22 cellular contexts compared by ENCODE assay signal in the genomic region with DNA sequence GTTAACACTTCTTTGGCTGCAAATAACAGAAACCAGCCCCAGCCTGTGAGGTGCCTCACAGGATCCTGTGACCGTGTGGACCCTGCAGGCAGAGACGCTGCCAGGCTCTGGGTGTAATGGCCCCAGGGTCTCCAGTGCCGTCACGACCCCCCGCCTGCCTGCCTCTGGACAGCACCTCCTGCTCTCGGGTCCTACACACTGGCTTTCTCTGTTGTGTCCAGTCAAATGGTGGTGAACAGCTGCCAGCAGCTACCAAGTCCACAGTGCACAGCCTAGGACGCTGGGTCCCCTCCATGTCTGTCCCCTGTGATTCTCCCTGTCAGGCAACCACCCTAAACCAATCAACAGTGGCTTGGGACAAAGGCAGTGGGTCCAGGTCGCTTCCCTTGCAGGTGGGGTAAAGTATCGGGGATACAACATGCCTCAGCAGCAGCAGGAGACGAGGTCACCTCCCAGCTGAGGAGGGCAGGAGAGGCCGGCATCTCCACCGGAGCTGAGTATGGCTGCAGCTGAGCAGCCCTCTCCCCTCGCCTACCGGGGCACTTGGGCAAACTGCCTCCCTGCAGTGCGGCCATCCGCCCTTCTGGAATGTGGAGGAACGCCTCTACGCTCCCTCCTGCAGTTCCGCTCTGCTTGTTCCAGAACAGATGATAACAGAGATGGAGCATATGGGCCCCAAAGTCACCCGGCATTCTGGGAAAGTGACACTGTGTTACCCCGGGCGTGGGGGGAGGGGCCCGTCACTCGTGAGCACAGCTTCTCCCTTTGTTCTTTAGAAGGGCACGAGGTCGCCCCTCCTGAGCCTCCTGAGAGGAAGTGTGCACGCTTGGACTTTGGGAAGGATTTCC. TPM values are rescaled to one million over a fixed set of nuclear protein-coding genes. Genes with fewer than 3 reads are reported as not detected.
DNase-seq lines count a peak whose midpoint lies in the region; ATAC-seq and TF ChIP-seq lines count a peak whose summit lies in the region.
"Had no signal": no experiment of that assay in that cellular context is flagged by ENCODE, and none has a peak within 500 bp of the region (broad histone marks: within the 10 kb centered on the region; RNA-seq: fewer than 3 reads in every experiment).

No MANE protein-coding gene starts in this region.

- H2AK5ac ChIP-seq in mesenchymal stem cell (ENCODE audit: low read length, severe bottlenecking), result peak overlapping the region; percentile 12

- H3K36me3 ChIP-seq in BE2C (no peaks in the 10 kb centered on the region), mesenchymal stem cell (ENCODE audit: control insufficient read depth in 1 of 2, insufficient read depth in 2 of 2, low read depth in 1 of 2, low read length in 2 of 2) (peaks cover 13 to 19% of the 10 kb centered on the region in 2 experiments), lower lobe of right lung (peaks cover 7% of the 10 kb centered on the region)

- H3K4ac ChIP-seq in mesenchymal stem cell (ENCODE audit: low read depth in 1 of 2, low read length in 2 of 2), result no peak overlapping the region

- intact Hi-C loops in lower lobe of right lung (cut with DNase I), result no loop called here

- H4K8ac ChIP-seq in mesenchymal stem cell (ENCODE audit: low read length), result no peak overlapping the region

- no peak overlapping the region for H3K9ac ChIP-seq in mesenchymal stem cell (ENCODE audit: low read length)

- ATAC-seq in HG02840 (IDR thresholded peaks at IDR 0.05; ENCODE audit: low FRiP score, unreplicated experiment) (no peak), lower lobe of right lung (no peak)
- ATAC-seq: CD8-positive, alpha-beta T cell; HCT116; left lung; stimulated activated naive CD8-positive, alpha-beta T cell treated with anti-CD3 and anti-CD28 coated beads, Interleukin-15, amount 100 ng/mL, for 72 hours; T-cell had no signal

- H3K18ac ChIP-seq in mesenchymal stem cell (ENCODE audit: low read depth in 1 of 2, low read length in 2 of 2), result no peak overlapping the region

- H2BK15ac ChIP-seq in mesenchymal stem cell (ENCODE audit: low read depth, poor library complexity, severe bottlenecking), result no peak overlapping the region

- H3K4me1 ChIP-seq in BE2C, result peaks cover 15% of the 10 kb centered on the region
- peaks cover 28% of the 10 kb centered on the region for H3K4me1 ChIP-seq in mesenchymal stem cell (ENCODE audit: control insufficient read depth, insufficient read depth, low read depth, low read length)
- no peaks in the 10 kb centered on the region for H3K4me1 ChIP-seq in lower lobe of right lung
- H3K4me1 ChIP-seq: left lung had no signal

- no peak overlapping the region for H2BK5ac ChIP-seq in mesenchymal stem cell (ENCODE audit: low read depth, low read length, poor library complexity, severe bottlenecking)

- H2AFZ ChIP-seq in mesenchymal stem cell (ENCODE audit: low read depth, low read length), result no peak overlapping the region

- no peaks in the 10 kb centered on the region for H3K79me1 ChIP-seq in mesenchymal stem cell (replicated peaks; ENCODE audit: low read length, poor library complexity, severe bottlenecking)

- H3K23ac ChIP-seq in mesenchymal stem cell (ENCODE audit: low read length in 2 of 2), result no peak overlapping the region

- peak; percentile 60 for DNase-seq in BE2C
- DNase-seq in NCI-H1694 (lab: John Stamatoyannopoulos, UW), result peak; percentile 40
- DNase-seq in dermis blood vessel endothelial cell, result peak; percentile 30
- DNase-seq in mesenchymal stem cell, result no peak
- no peak for DNase-seq in NCI-H226
- no peak for DNase-seq in NK-92 (lab: John Stamatoyannopoulos, UW; ENCODE audit: unreplicated experiment)
- DNase-seq in lower lobe of right lung, result no peak
- DNase-seq: activated CD4-positive, alpha-beta T cell treated with anti-CD3 and anti-CD28 coated beads, Interleukin-2, amount 50 U/mL, for 48 hours; activated T-cell treated with anti-CD3 and anti-CD28 coated beads, Interleukin-2, amount 50 U/mL, for 24 hours; CD8-positive, alpha-beta T cell; cortex of kidney; DMS79; NCI-H1436; stimulated activated CD4-positive, alpha-beta T cell treated with anti-CD3 and anti-CD28 coated beads, Interleukin-1b, Interleukin-23, amount 100 ng/mL, for 48 hours; stimulated activated naive CD8-positive, alpha-beta T cell treated with anti-CD3 and anti-CD28 coated beads, Interleukin-15, amount 100 ng/mL, for 72 hours had no signal

- no peak overlapping the region for H3K27ac ChIP-seq in mesenchymal stem cell (ENCODE audit: low read length, poor library complexity, severe bottlenecking)
- no peak overlapping the region for H3K27ac ChIP-seq in lower lobe of right lung
- H3K27ac ChIP-seq: left lung had no signal

- H3K9me3 ChIP-seq in BE2C (no peaks in the 10 kb centered on the region), mesenchymal stem cell (ENCODE audit: control insufficient read depth, low read length) (no peaks in the 10 kb centered on the region), lower lobe of right lung (no peaks in the 10 kb centered on the region)
- H3K9me3 ChIP-seq: left lung had no signal

- H4K91ac ChIP-seq in mesenchymal stem cell (ENCODE audit: low read length), result no peak overlapping the region

- H3K14ac ChIP-seq in mesenchymal stem cell (ENCODE audit: low read length in 2 of 2), result no peak overlapping the region

- TF ChIP-seq CTCF in BE2C (IDR thresholded peaks at IDR 0.05; ENCODE audit: low read depth, low read length), result no peak
- TF ChIP-seq CTCF in lower lobe of right lung (IDR thresholded peaks at IDR 0.05), result no peak

- peak overlapping the region; percentile 19 for H3K4me2 ChIP-seq in mesenchymal stem cell (ENCODE audit: low read length, poor library complexity, severe bottlenecking)

- 54% methylated on average over 26 of the region's 27 CpGs for WGBS in mesenchymal stem cell

- H2BK12ac ChIP-seq in mesenchymal stem cell (ENCODE audit: low read length in 2 of 2), result no peak overlapping the region

- H3K4me3 ChIP-seq in BE2C (ENCODE audit: low read depth, low read length), result no peak overlapping the region
- no peak overlapping the region for H3K4me3 ChIP-seq in mesenchymal stem cell (ENCODE audit: insufficient read depth in 1 of 2, low read depth in 1 of 2, low read length in 2 of 2)
- no peak overlapping the region for H3K4me3 ChIP-seq in lower lobe of right lung
- H3K4me3 ChIP-seq: left lung had no signal

- no peak overlapping the region for H2BK120ac ChIP-seq in mesenchymal stem cell (ENCODE audit: low read depth, low read length)

- H3K27me3 ChIP-seq in BE2C (peaks cover 35% of the 10 kb centered on the region), mesenchymal stem cell (ENCODE audit: control insufficient read depth in 1 of 2, insufficient read depth in 1 of 2, low read length in 2 of 2) (no peaks in the 10 kb centered on the region), lower lobe of right lung (ENCODE audit: low read depth) (no peaks in the 10 kb centered on the region)
- H3K27me3 ChIP-seq: left lung had no signal

RNA-seq across cellular contexts. Expression of a gene that starts 21.1 kb away (rescaled TPM):
- polyA plus RNA-seq in BE2C (2012; ENCODE audit: insufficient read depth, insufficient read length, low read depth), result 0.28 TPM
- total RNA-seq in dermis blood vessel endothelial cell (0.05 TPM in 1 of 2 replicates, not detected in the other), lower lobe of right lung (0.41 TPM)
- polyA plus RNA-seq in mesenchymal stem cell (2013, experiment 1 of 2), result 0.06 TPM
- polyA plus RNA-seq in mesenchymal stem cell (2013, experiment 2 of 2), result 0.08 TPM
- total RNA-seq: fibroblast of villous mesenchyme had no signal

RNA-seq across cellular contexts. Expression of a gene that starts 35.6 kb away (rescaled TPM):
- not detected for polyA plus RNA-seq in BE2C (2012; ENCODE audit: insufficient read depth, insufficient read length, low read depth)
- total RNA-seq in dermis blood vessel endothelial cell (not detected in 2 replicates), lower lobe of right lung (not detected)
- polyA plus RNA-seq in mesenchymal stem cell (2013, experiment 1 of 2), result not detected
- polyA plus RNA-seq in mesenchymal stem cell (2013, experiment 2 of 2), result not detected
- total RNA-seq: CD8-positive, alpha-beta T cell; fibroblast of villous mesenchyme; left lung; osteoblast; T-cell; ureter had no signal

Comparison
In these comparisons a context has a peak if more than half of its experiments do, and no peak if none do; other contexts are left out.
1. DNase-seq: peak in BE2C (single experiment), NCI-H1694 (single experiment) and dermis blood vessel endothelial cell (single experiment); none in mesenchymal stem cell (single experiment), NCI-H226 (single experiment), NK-92 (single experiment) and lower lobe of right lung (single experiment).